8 cellular contexts compared by ENCODE assay signal in genomic region chr19:11373166-11373884, GRCh38. TPM values are rescaled to one million over a fixed set of nuclear protein-coding genes. Genes with fewer than 3 reads are reported as not detected.
DNase-seq lines count a peak whose midpoint lies in the region; ATAC-seq, FAIRE-seq and TF ChIP-seq lines count a peak whose summit lies in the region.
"Had no signal": no experiment of that assay in that cellular context is flagged by ENCODE, and none has a peak within 500 bp of the region (broad histone marks: within the 10 kb centered on the region; RNA-seq: fewer than 3 reads in every experiment).

No MANE protein-coding gene starts in this region.

- H2BK120ac ChIP-seq in H9 (ENCODE audit: low read depth, low read length, poor library complexity, severe bottlenecking): no peak overlapping the region

- intact Hi-C loops in K562 (cut with micrococcal nuclease) (no loop called here), esophagus muscularis mucosa (cut with DNase I) (no loop called here)

- H2BK12ac ChIP-seq in H9 (ENCODE audit: insufficient read length, low read depth, low read length): no peak overlapping the region

- no TSS peak for BruUV-seq in K562 (replicated peaks; lab: Mats Ljungman, UMichigan)

- no peak overlapping the region for H4K5ac ChIP-seq in H9 (ENCODE audit: insufficient read length, low read depth, low read length)

- WGBS in H9 (ENCODE audit: extremely low coverage, insufficient read length, low lambda C conversion rate): no CpG with 5 or more reads among the region's 10 CpGs
- 46% methylated on average over 10 of the region's 10 CpGs for WGBS in K562 (ENCODE audit: insufficient coverage, low coverage, missing lambda C conversion rate)
- 42% methylated on average over 10 of the region's 10 CpGs for WGBS in esophagus muscularis mucosa

- TF ChIP-seq RAD21 in K562 (CRISPR knock-in tag; conservative IDR thresholded peaks at IDR 0.05 in 1 of 2, IDR thresholded peaks at IDR 0.05 in 1 of 2): no peak

- 0 out of 2 replicates have a peak overlapping the region, but pooled peaks have one; percentile 59 for H3K4me3 ChIP-seq in K562
- no peak overlapping the region for H3K4me3 ChIP-seq in esophagus muscularis mucosa

- H3K23ac ChIP-seq in H9 (ENCODE audit: insufficient read length, low read depth, low read length): no peak overlapping the region

- H3K4ac ChIP-seq in H9 (ENCODE audit: low read depth, low read length): no peak overlapping the region

- no peak overlapping the region for H2AK5ac ChIP-seq in H9 (ENCODE audit: insufficient read length, low read length)

- H3K4me3 Mint-ChIP-seq in H9: no peak overlapping the region; a peak in 1 of 5 replicates

- no peak overlapping the region for H2BK20ac ChIP-seq in H9 (ENCODE audit: low read depth, low read length, poor library complexity, severe bottlenecking)

- H3K79me2 ChIP-seq in H9 (ENCODE audit: insufficient read depth, low read length) (no peaks in the 10 kb centered on the region), K562 (ENCODE audit: control insufficient read depth, insufficient read depth, low read length) (peaks cover 16% of the 10 kb centered on the region; the same call in 2 of the 3 replicates)

- no peak for FAIRE-seq in K562 (lab: Jason Lieb, UNC)

- ATAC-seq in K562: no peak
- no peak for ATAC-seq in GM18870 (IDR thresholded peaks at IDR 0.05; ENCODE audit: unreplicated experiment)
- no peak for ATAC-seq in GM19023 (IDR thresholded peaks at IDR 0.05; ENCODE audit: unreplicated experiment)

- H3K4me1 ChIP-seq in H9 (ENCODE audit: insufficient read depth, low read length): no peaks in the 10 kb centered on the region
- H3K4me1 ChIP-seq in K562 (replicated peaks in 1 of 2; ENCODE audit: control insufficient read depth in 2 of 2, insufficient read depth in 2 of 2, low read length in 2 of 2): peaks cover 22 to 29% of the 10 kb centered on the region in 2 experiments
- peaks cover 29 to 42% (median 40%) of the 10 kb centered on the region in 4 donors for H3K4me1 ChIP-seq in esophagus muscularis mucosa

- H3K9me3 ChIP-seq in H9 (ENCODE audit: control insufficient read depth, low read depth, low read length) (no peaks in the 10 kb centered on the region), K562 (replicated peaks; ENCODE audit: control insufficient read depth, insufficient read depth, low read depth, low read length) (no peaks in the 10 kb centered on the region), esophagus muscularis mucosa (no peaks in the 10 kb centered on the region)
- H3K9me3 ChIP-seq: upper lobe of left lung had no signal

- H3T11ph ChIP-seq in H9 (ENCODE audit: low read length): no peak overlapping the region

- H3K79me1 ChIP-seq in H9 (ENCODE audit: insufficient read depth, low read depth, low read length, poor library complexity, severe bottlenecking): no peaks in the 10 kb centered on the region

- TF ChIP-seq CTCF in H9 (conservative IDR thresholded peaks at IDR 0.05): no peak
- no peak for TF ChIP-seq CTCF in K562 (IDR thresholded peaks at IDR 0.05 in 2 of 3, conservative IDR thresholded peaks at IDR 0.05 in 1 of 3; ENCODE audit: insufficient read depth in 2 of 3, low read depth in 1 of 3, low read length in 3 of 3)
- no peak for TF ChIP-seq CTCF in esophagus muscularis mucosa (IDR thresholded peaks at IDR 0.05)

- H4K20me1 ChIP-seq in H9 (ENCODE audit: control insufficient read depth, insufficient read depth, insufficient read length): no peaks in the 10 kb centered on the region
- peaks cover 11% of the 10 kb centered on the region; the same call in 1 of the 2 replicates for H4K20me1 ChIP-seq in K562 (replicated peaks; ENCODE audit: control insufficient read depth, insufficient read depth, low read length)

- no peak overlapping the region for H3K56ac ChIP-seq in H9 (ENCODE audit: insufficient read length, low read depth, low read length)

- CTCF ChIA-PET in K562 (lab: Yijun Ruan, JAX; ENCODE audit: low intra/inter-chr PET ratio): no interaction called here

- H3K9ac ChIP-seq in H9 (ENCODE audit: extremely low read depth, insufficient read length, low read length) (no peak overlapping the region), K562 (ENCODE audit: insufficient read depth in 1 of 2, low read depth in 2 of 2, low read length in 2 of 2) (peak overlapping the region in 1 of 2 experiments; percentile 77; a peak in 2 of 4 replicates)

- no peak overlapping the region for H4K8ac ChIP-seq in H9 (replicated peaks; ENCODE audit: insufficient read length, low read depth, low read length)

- H2AFZ ChIP-seq in H9 (ENCODE audit: low read length) (no peak overlapping the region), K562 (ENCODE audit: low read depth, low read length) (peak overlapping the region; percentile 97; the same call in 1 of the 2 replicates)

- H3K9me1 ChIP-seq in K562 (ENCODE audit: control insufficient read depth, insufficient read depth, low read length): no peaks in the 10 kb centered on the region

- H3K14ac ChIP-seq in H9 (ENCODE audit: insufficient read depth, low read length): no peak overlapping the region

- H3K27me3 ChIP-seq in H9 (ENCODE audit: insufficient read depth, low read length): no peaks in the 10 kb centered on the region
- no peaks in the 10 kb centered on the region for H3K27me3 ChIP-seq in K562 (ENCODE audit: control insufficient read depth in 2 of 2, insufficient read depth in 2 of 2, low read length in 2 of 2)
- no peaks in the 10 kb centered on the region for H3K27me3 ChIP-seq in esophagus muscularis mucosa
- H3K27me3 ChIP-seq: upper lobe of left lung had no signal

- H2BK15ac ChIP-seq in H9 (ENCODE audit: low read depth, low read length): no peak overlapping the region

- no peaks in the 10 kb centered on the region for H3K23me2 ChIP-seq in H9 (ENCODE audit: insufficient read length, low read depth, low read length, poor library complexity, severe bottlenecking)

- no peaks in the 10 kb centered on the region for H3K9me3 Mint-ChIP-seq in H9

- H3K36me3 Mint-ChIP-seq in H9 (ENCODE audit: insufficient read depth in 1 of 3, low read depth in 3 of 3): peaks cover 3 to 28% (median 19%) of the 10 kb centered on the region in 3 experiments

- no peak overlapping the region for H4K91ac ChIP-seq in H9 (ENCODE audit: insufficient read length, low read depth, low read length)

- H2BK5ac ChIP-seq in H9 (ENCODE audit: insufficient read length, low read length): no peak overlapping the region

- H3K18ac ChIP-seq in H9 (ENCODE audit: insufficient read length, low read depth, low read length): no peak overlapping the region

- H3K27me3 Mint-ChIP-seq in H9 (ENCODE audit: low read depth): no peaks in the 10 kb centered on the region

- POLR2A ChIA-PET in K562 (lab: Yijun Ruan, JAX): interaction anchor here (0.8 to 3.6 kb wide), 6 partner anchors 10 to 94 kb away, joined by 3 to 36 read pairs (median 4); partner anchors contain the start of genes EPOR and RAB3D

- DNase-seq in H9: peak; percentile 74
- peak; percentile 60 to 77 for DNase-seq in NCI-H2081 (lab: John Stamatoyannopoulos, UW)
- peak in 1 of 4 experiments; percentile 43 for DNase-seq in K562 (ENCODE audit: extremely low read depth in 1 of 4, low spot score in 3 of 4)
- peak; percentile 60 for DNase-seq in pons (ENCODE audit: low spot score)
- no peak for DNase-seq in esophagus muscularis mucosa (ENCODE audit: extremely low spot score)

- TF ChIP-seq EP300 in K562 (IDR thresholded peaks at IDR 0.05; ENCODE audit: low read length) (no peak), esophagus muscularis mucosa (IDR thresholded peaks at IDR 0.05) (no peak)

- H3K4me2 ChIP-seq in H9 (ENCODE audit: insufficient read depth, insufficient read length, low read length) (peak overlapping the region; percentile 11), K562 (ENCODE audit: insufficient read depth, low read length) (peak overlapping the region; percentile 84)

- TF ChIP-seq POLR2A in K562 (conservative IDR thresholded peaks at IDR 0.05) (no peak), esophagus muscularis mucosa (IDR thresholded peaks at IDR 0.05; ENCODE audit: low read depth) (no peak)

- H3K27ac ChIP-seq in H9 (ENCODE audit: insufficient read length, low read depth, low read length) (no peak overlapping the region), K562 (ENCODE audit: extremely low read depth, low read depth, low read length) (no peak overlapping the region; the same call in 2 of the 3 replicates), esophagus muscularis mucosa (replicated peaks in 1 of 4) (no peak overlapping the region)

- H3K36me3 ChIP-seq in K562 (ENCODE audit: control insufficient read depth, insufficient read depth, low read length): peaks cover 13% of the 10 kb centered on the region
- H3K36me3 ChIP-seq in esophagus muscularis mucosa: peaks cover 0 to 14% (median 12%) of the 10 kb centered on the region in 4 donors

- in situ Hi-C loops in K562 (cut with MboI): no loop called here

- H3K4me1 Mint-ChIP-seq in H9: peaks cover 6 to 18% of the 10 kb centered on the region in 2 experiments

- peak overlapping the region in 1 of 3 experiments; percentile 68; a peak in 3 of 7 replicates for H3K27ac Mint-ChIP-seq in H9

RNA-seq across cellular contexts. Expression of gene SWSAP1, which starts 1.1 kb away (rescaled TPM):
- total RNA-seq in H9 (2021) (3.8 and 5.2 TPM in 2 replicates), K562 (2014; rRNA removed) (2.8 and 3.9 TPM in 2 replicates), K562 (2014; rRNA removed; fragmentation: Illumina TruSeq; extraction: Trizol) (0.77 and 0.80 TPM in 2 replicates), K562 (2015; rRNA removed; fragmentation: Illumina TruSeq; extraction: Trizol) (1.9 and 2.3 TPM in 2 replicates), K562 (2021) (2.5 and 3.0 TPM in 2 replicates), esophagus muscularis mucosa (1 to 10 TPM in 3 of 4 donors, under 1 TPM in 1; 0.66 to 1.7 (median 1.5) TPM)
- total RNA-seq in K562 (2011; cell fraction: chromatin; rRNA removed; ENCODE audit: low replicate concordance): 1.5 and 2.6 TPM in 2 replicates
- 2.6 and 3.5 TPM in 2 replicates for total RNA-seq in K562 (2011; cell fraction: nucleolus; rRNA removed)
- total RNA-seq in K562 (2011; cell fraction: nucleoplasm; rRNA removed): 2.3 and 3.1 TPM in 2 replicates
- polyA plus RNA-seq in K562 (2011; rRNA removed) (1.3 and 1.8 TPM in 2 replicates), K562 (2014; fragmentation: Illumina TruSeq; extraction: Trizol) (1.7 and 2.6 TPM in 2 replicates), K562 (2014; fragmentation: Nextera tagmentation; extraction: Ambion mirVana) (under 1 TPM; 0.18 to 0.73 TPM), K562 (2014; rRNA removed) (2.0 and 4.3 TPM in 2 replicates)
- polyA plus RNA-seq in K562 (2011; cell fraction: cytosol; rRNA removed): 1.9 and 3.2 TPM in 2 replicates
- 1.2 and 1.3 TPM in 2 replicates for polyA plus RNA-seq in K562 (2011; cell fraction: nucleus; rRNA removed)
- 2.9 and 3.1 TPM in 2 replicates for polyA plus RNA-seq in K562 (2012)
- 0.51 and 0.67 TPM in 2 replicates for polyA minus RNA-seq in K562 (2011; rRNA and poly(A)+ RNA removed)
- 0.48 TPM in 1 of 2 replicates, not detected in the other for polyA minus RNA-seq in K562 (2011; cell fraction: cytosol; rRNA and poly(A)+ RNA removed)
- 0.54 and 2.1 TPM in 2 replicates for polyA minus RNA-seq in K562 (2011; cell fraction: nucleus; rRNA and poly(A)+ RNA removed)

RNA-seq across cellular contexts. Expression of gene EPOR, which starts 10.8 kb away (rescaled TPM):
- total RNA-seq in H9 (2021): 8.9 and 9.3 TPM in 2 replicates
- total RNA-seq in K562 (2011; cell fraction: chromatin; rRNA removed; ENCODE audit: low replicate concordance): 15.0 and 49.1 TPM in 2 replicates
- total RNA-seq in K562 (2011; cell fraction: nucleolus; rRNA removed): 46.8 and 47.2 TPM in 2 replicates
- total RNA-seq in K562 (2011; cell fraction: nucleoplasm; rRNA removed): 28.8 and 30.8 TPM in 2 replicates
- 10.0 and 14.7 TPM in 2 replicates for total RNA-seq in K562 (2014; rRNA removed)
- 2.8 and 3.3 TPM in 2 replicates for total RNA-seq in K562 (2014; rRNA removed; fragmentation: Illumina TruSeq; extraction: Trizol)
- 5.0 and 5.2 TPM in 2 replicates for total RNA-seq in K562 (2015; rRNA removed; fragmentation: Illumina TruSeq; extraction: Trizol)
- 14.1 and 15.6 TPM in 2 replicates for total RNA-seq in K562 (2021)
- polyA plus RNA-seq in K562 (2011; rRNA removed): 8.7 and 9.2 TPM in 2 replicates
- polyA plus RNA-seq in K562 (2011; cell fraction: cytosol; rRNA removed): 7.9 and 28.0 TPM in 2 replicates
- 17.3 and 44.3 TPM in 2 replicates for polyA plus RNA-seq in K562 (2011; cell fraction: nucleus; rRNA removed)
- polyA plus RNA-seq in K562 (2012): 11.3 and 13.7 TPM in 2 replicates
- polyA plus RNA-seq in K562 (2014; fragmentation: Illumina TruSeq; extraction: Trizol): 8.5 and 8.9 TPM in 2 replicates
- 1 to 10 TPM; 1.3 TPM for polyA plus RNA-seq in K562 (2014; fragmentation: Nextera tagmentation; extraction: Ambion mirVana)
- polyA plus RNA-seq in K562 (2014; rRNA removed): 17.0 and 17.9 TPM in 2 replicates
- polyA minus RNA-seq in K562 (2011; rRNA and poly(A)+ RNA removed): 1.9 and 4.3 TPM in 2 replicates
- polyA minus RNA-seq in K562 (2011; cell fraction: cytosol; rRNA and poly(A)+ RNA removed): 6.1 and 8.2 TPM in 2 replicates
- polyA minus RNA-seq in K562 (2011; cell fraction: nucleus; rRNA and poly(A)+ RNA removed): 5.2 and 6.9 TPM in 2 replicates
- total RNA-seq in esophagus muscularis mucosa: 1 to 10 TPM in 3 of 4 donors, under 1 TPM in 1; 0.99 to 5.2 (median 4.4) TPM

RNA-seq across cellular contexts. Expression of gene PLPPR2, which starts 18.1 kb away (rescaled TPM):
- total RNA-seq in H9 (2021) (6.1 and 8.0 TPM in 2 replicates), K562 (2014; rRNA removed) (4.4 and 11.2 TPM in 2 replicates), K562 (2014; rRNA removed; fragmentation: Illumina TruSeq; extraction: Trizol) (1.8 and 2.1 TPM in 2 replicates), K562 (2015; rRNA removed; fragmentation: Illumina TruSeq; extraction: Trizol) (2.6 and 3.1 TPM in 2 replicates), K562 (2021) (15.9 and 17.6 TPM in 2 replicates), esophagus muscularis mucosa (10 to 100 TPM; 32.0 to 49.8 (median 37.5) TPM)
- 8.1 and 27.1 TPM in 2 replicates for total RNA-seq in K562 (2011; cell fraction: chromatin; rRNA removed; ENCODE audit: low replicate concordance)
- 25.7 and 35.0 TPM in 2 replicates for total RNA-seq in K562 (2011; cell fraction: nucleolus; rRNA removed)
- 21.9 and 29.8 TPM in 2 replicates for total RNA-seq in K562 (2011; cell fraction: nucleoplasm; rRNA removed)
- polyA plus RNA-seq in K562 (2011; rRNA removed) (3.4 and 6.3 TPM in 2 replicates), K562 (2014; fragmentation: Illumina TruSeq; extraction: Trizol) (8.1 and 12.8 TPM in 2 replicates), K562 (2014; fragmentation: Nextera tagmentation; extraction: Ambion mirVana) (under 1 TPM; 0.49 TPM), K562 (2014; rRNA removed) (8.6 and 10.0 TPM in 2 replicates)
- 5.2 and 13.0 TPM in 2 replicates for polyA plus RNA-seq in K562 (2011; cell fraction: cytosol; rRNA removed)
- polyA plus RNA-seq in K562 (2011; cell fraction: nucleus; rRNA removed): 21.6 and 30.6 TPM in 2 replicates
- polyA plus RNA-seq in K562 (2012): 16.0 and 16.8 TPM in 2 replicates
- 1.1 and 2.5 TPM in 2 replicates for polyA minus RNA-seq in K562 (2011; rRNA and poly(A)+ RNA removed)
- 6.1 and 10.4 TPM in 2 replicates for polyA minus RNA-seq in K562 (2011; cell fraction: cytosol; rRNA and poly(A)+ RNA removed)
- polyA minus RNA-seq in K562 (2011; cell fraction: nucleus; rRNA and poly(A)+ RNA removed): 7.2 and 8.5 TPM in 2 replicates

RNA-seq across cellular contexts. Expression of gene CCDC159, which starts 27.0 kb away (rescaled TPM):
- total RNA-seq in H9 (2021): 5.7 and 5.8 TPM in 2 replicates
- total RNA-seq in K562 (2011; cell fraction: chromatin; rRNA removed; ENCODE audit: low replicate concordance): 35.6 and 69.3 TPM in 2 replicates
- total RNA-seq in K562 (2011; cell fraction: nucleolus; rRNA removed): 24.6 and 29.0 TPM in 2 replicates
- total RNA-seq in K562 (2011; cell fraction: nucleoplasm; rRNA removed): 35.5 and 35.6 TPM in 2 replicates
- 3.6 and 3.7 TPM in 2 replicates for total RNA-seq in K562 (2014; rRNA removed)
- total RNA-seq in K562 (2014; rRNA removed; fragmentation: Illumina TruSeq; extraction: Trizol): 3.1 and 3.9 TPM in 2 replicates
- total RNA-seq in K562 (2015; rRNA removed; fragmentation: Illumina TruSeq; extraction: Trizol): 3.9 and 4.7 TPM in 2 replicates
- 5.9 and 7.6 TPM in 2 replicates for total RNA-seq in K562 (2021)
- 6.8 and 9.4 TPM in 2 replicates for polyA plus RNA-seq in K562 (2011; rRNA removed)
- polyA plus RNA-seq in K562 (2011; cell fraction: cytosol; rRNA removed): 5.8 and 5.9 TPM in 2 replicates
- 52.3 and 65.7 TPM in 2 replicates for polyA plus RNA-seq in K562 (2011; cell fraction: nucleus; rRNA removed)
- polyA plus RNA-seq in K562 (2012): 13.1 and 29.9 TPM in 2 replicates
- 8.9 and 10.1 TPM in 2 replicates for polyA plus RNA-seq in K562 (2014; fragmentation: Illumina TruSeq; extraction: Trizol)
- polyA plus RNA-seq in K562 (2014; fragmentation: Nextera tagmentation; extraction: Ambion mirVana): 1 to 10 TPM in 1 of 2 experiments, under 1 TPM in 1; 0.68 to 2.5 TPM
- polyA plus RNA-seq in K562 (2014; rRNA removed): 6.8 and 8.6 TPM in 2 replicates
- 2.1 and 3.3 TPM in 2 replicates for polyA minus RNA-seq in K562 (2011; rRNA and poly(A)+ RNA removed)
- polyA minus RNA-seq in K562 (2011; cell fraction: cytosol; rRNA and poly(A)+ RNA removed): not detected in 2 replicates
- 14.4 and 14.7 TPM in 2 replicates for polyA minus RNA-seq in K562 (2011; cell fraction: nucleus; rRNA and poly(A)+ RNA removed)
- 10 to 100 TPM in 3 of 4 donors, 1 to 10 TPM in 1; 8.3 to 17.6 (median 13.8) TPM for total RNA-seq in esophagus muscularis mucosa

RNA-seq across cellular contexts. Expression of gene TMEM205, which starts 27.3 kb away (rescaled TPM):
- total RNA-seq in H9 (2021) (69.7 and 73.1 TPM in 2 replicates), K562 (2014; rRNA removed) (63.3 and 68.9 TPM in 2 replicates), K562 (2014; rRNA removed; fragmentation: Illumina TruSeq; extraction: Trizol) (21.2 and 26.1 TPM in 2 replicates), K562 (2015; rRNA removed; fragmentation: Illumina TruSeq; extraction: Trizol) (32.0 and 33.7 TPM in 2 replicates), K562 (2021) (44.1 and 45.6 TPM in 2 replicates), esophagus muscularis mucosa (100 to 1,000 TPM; 197 to 241 (median 206) TPM)
- total RNA-seq in K562 (2011; cell fraction: chromatin; rRNA removed; ENCODE audit: low replicate concordance): 24.9 and 71.9 TPM in 2 replicates
- 125 and 126 TPM in 2 replicates for total RNA-seq in K562 (2011; cell fraction: nucleolus; rRNA removed)
- 67.8 and 77.4 TPM in 2 replicates for total RNA-seq in K562 (2011; cell fraction: nucleoplasm; rRNA removed)
- polyA plus RNA-seq in K562 (2011; rRNA removed) (57.7 and 68.8 TPM in 2 replicates), K562 (2014; fragmentation: Illumina TruSeq; extraction: Trizol) (72.6 and 73.2 TPM in 2 replicates), K562 (2014; fragmentation: Nextera tagmentation; extraction: Ambion mirVana) (10 to 100 TPM; 21.3 to 27.3 TPM), K562 (2014; rRNA removed) (81.5 and 83.8 TPM in 2 replicates)
- polyA plus RNA-seq in K562 (2011; cell fraction: cytosol; rRNA removed): 179 and 221 TPM in 2 replicates
- polyA plus RNA-seq in K562 (2011; cell fraction: nucleus; rRNA removed): 92.4 and 97.3 TPM in 2 replicates
- polyA plus RNA-seq in K562 (2012): 57.1 and 57.4 TPM in 2 replicates
- 30.4 and 35.1 TPM in 2 replicates for polyA minus RNA-seq in K562 (2011; rRNA and poly(A)+ RNA removed)
- 26.4 and 28.5 TPM in 2 replicates for polyA minus RNA-seq in K562 (2011; cell fraction: cytosol; rRNA and poly(A)+ RNA removed)
- 4.7 and 11.6 TPM in 2 replicates for polyA minus RNA-seq in K562 (2011; cell fraction: nucleus; rRNA and poly(A)+ RNA removed)
